In the genomic region with DNA sequence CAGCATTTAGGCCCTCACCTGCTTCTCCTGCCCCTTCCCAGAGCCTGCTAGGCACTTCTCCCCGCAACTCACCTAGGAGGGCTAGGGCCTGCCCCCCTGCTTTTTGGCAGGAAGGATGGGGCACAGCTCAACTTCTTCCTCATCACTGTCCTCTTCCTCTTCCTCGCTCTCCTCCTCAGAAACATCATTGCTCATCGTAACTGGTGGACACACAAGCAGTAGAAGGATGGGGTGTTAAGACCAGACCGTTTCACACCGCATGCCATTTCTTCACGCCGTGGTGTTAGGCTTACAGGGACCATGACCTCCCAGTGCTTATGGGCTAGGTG, we compare ENCODE assay signal across 10 cellular contexts. TPM values are rescaled to one million over a fixed set of nuclear protein-coding genes. Genes with fewer than 3 reads are reported as not detected.
DNase-seq lines count a peak whose midpoint lies in the region; FAIRE-seq and TF ChIP-seq lines count a peak whose summit lies in the region.
"Had no signal": no experiment of that assay in that cellular context is flagged by ENCODE, and none has a peak within 500 bp of the region (broad histone marks: within the 10 kb centered on the region; RNA-seq: fewer than 3 reads in every experiment).

No MANE protein-coding gene starts in this region.

- H3K27ac Mint-ChIP-seq in T-helper 1 cell treated with Interleukin-12 subunit alpha and Interleukin-12 subunit beta and Interleukin-4 antibody, amounts not matched to agents 30 μg/mL and 1 μg/mL, for 36 hours, result peak overlapping the region; percentile 27
- no peak overlapping the region for H3K27ac Mint-ChIP-seq in astrocyte (ENCODE audit: unreplicated experiment)

- peak overlapping the region; percentile 100 for H3K4me3 Mint-ChIP-seq in T-helper 1 cell treated with Interleukin-12 subunit alpha and Interleukin-12 subunit beta and Interleukin-4 antibody, amounts not matched to agents 30 μg/mL and 1 μg/mL, for 36 hours
- peak overlapping the region; percentile 96 for H3K4me3 Mint-ChIP-seq in astrocyte (ENCODE audit: unreplicated experiment)

- peaks cover 44% of the 10 kb centered on the region for H3K4me1 Mint-ChIP-seq in T-helper 1 cell treated with Interleukin-12 subunit alpha and Interleukin-12 subunit beta and Interleukin-4 antibody, amounts not matched to agents 30 μg/mL and 1 μg/mL, for 36 hours (ENCODE audit: low read depth)
- peaks cover 12% of the 10 kb centered on the region for H3K4me1 Mint-ChIP-seq in astrocyte (ENCODE audit: low read depth, unreplicated experiment)

- TF ChIP-seq CTCF in KMS-11 (conservative IDR thresholded peaks at IDR 0.05; ENCODE audit: low read depth, low read length), result no peak
- TF ChIP-seq CTCF in astrocyte (IDR thresholded peaks at IDR 0.05; ENCODE audit: insufficient read depth, low read depth, low read length), result no peak
- TF ChIP-seq CTCF in parathyroid adenoma (IDR thresholded peaks at IDR 0.05), result no peak
- no peak for TF ChIP-seq CTCF in brain microvascular endothelial cell (IDR thresholded peaks at IDR 0.05; ENCODE audit: low read depth, low read length, missing control alignments)

- H4K20me1 ChIP-seq in KMS-11 (ENCODE audit: insufficient read depth) (no peaks in the 10 kb centered on the region; the same call in 1 of the 2 replicates), astrocyte (ENCODE audit: insufficient read depth, low read length) (peaks cover 74% of the 10 kb centered on the region)

- H3K4me3 ChIP-seq in KMS-11 (IDR thresholded peaks at IDR 0.05; ENCODE audit: insufficient read depth, low read depth, low read length), result no peak overlapping the region
- no peak overlapping the region for H3K4me3 ChIP-seq in astrocyte (ENCODE audit: insufficient read depth, low read depth, low read length)
- no peak overlapping the region for H3K4me3 ChIP-seq in parathyroid adenoma (ENCODE audit: low read depth, low read length)
- H3K4me3 ChIP-seq in brain microvascular endothelial cell (ENCODE audit: low read depth, low read length), result no peak overlapping the region

- H3K79me2 ChIP-seq in KMS-11 (ENCODE audit: insufficient read depth, low read depth), result no peaks in the 10 kb centered on the region
- peaks cover 19% of the 10 kb centered on the region for H3K79me2 ChIP-seq in astrocyte (ENCODE audit: insufficient read depth, low read length)
- H3K79me2 ChIP-seq in parathyroid adenoma, result no peaks in the 10 kb centered on the region

- H3K27me3 ChIP-seq in KMS-11 (ENCODE audit: insufficient read depth, low read depth) (no peaks in the 10 kb centered on the region), astrocyte (ENCODE audit: insufficient read depth, low read length) (peaks cover 27% of the 10 kb centered on the region), parathyroid adenoma (ENCODE audit: control insufficient read depth, insufficient read depth, low read length) (no peaks in the 10 kb centered on the region), brain microvascular endothelial cell (replicated peaks) (peaks cover 5% of the 10 kb centered on the region)
- H3K27me3 ChIP-seq: MG63 had no signal

- FAIRE-seq in astrocyte (lab: Jason Lieb, UNC), result no peak

- H3K36me3 ChIP-seq in KMS-11 (ENCODE audit: insufficient read depth) (no peaks in the 10 kb centered on the region), astrocyte (ENCODE audit: insufficient read depth, low read length) (peaks cover 21% of the 10 kb centered on the region), parathyroid adenoma (ENCODE audit: control insufficient read depth, insufficient read depth, low read length) (no peaks in the 10 kb centered on the region), brain microvascular endothelial cell (replicated peaks) (peaks cover 28% of the 10 kb centered on the region)

- H3K27me3 Mint-ChIP-seq in T-helper 1 cell treated with Interleukin-12 subunit alpha and Interleukin-12 subunit beta and Interleukin-4 antibody, amounts not matched to agents 30 μg/mL and 1 μg/mL, for 36 hours (ENCODE audit: low read depth), result peaks cover 28% of the 10 kb centered on the region
- H3K27me3 Mint-ChIP-seq in astrocyte (ENCODE audit: low read depth, unreplicated experiment), result peaks cover 19% of the 10 kb centered on the region

- no peaks in the 10 kb centered on the region for H3K9me3 Mint-ChIP-seq in T-helper 1 cell treated with Interleukin-12 subunit alpha and Interleukin-12 subunit beta and Interleukin-4 antibody, amounts not matched to agents 30 μg/mL and 1 μg/mL, for 36 hours
- H3K9me3 Mint-ChIP-seq in astrocyte (ENCODE audit: unreplicated experiment), result no peaks in the 10 kb centered on the region

- H2AFZ ChIP-seq in KMS-11 (ENCODE audit: low read depth), result no peak overlapping the region
- no peak overlapping the region for H2AFZ ChIP-seq in astrocyte (ENCODE audit: low read depth, low read length)
- no peak overlapping the region for H2AFZ ChIP-seq in parathyroid adenoma

- H3K27ac ChIP-seq in KMS-11 (no peak overlapping the region), astrocyte (ENCODE audit: low read depth, low read length) (no peak overlapping the region), parathyroid adenoma (no peak overlapping the region), brain microvascular endothelial cell (no peak overlapping the region)
- H3K27ac ChIP-seq: left ventricle myocardium inferior had no signal

- H3K36me3 Mint-ChIP-seq in T-helper 1 cell treated with Interleukin-12 subunit alpha and Interleukin-12 subunit beta and Interleukin-4 antibody, amounts not matched to agents 30 μg/mL and 1 μg/mL, for 36 hours (ENCODE audit: low read depth), result peaks cover 22% of the 10 kb centered on the region
- peaks cover 6% of the 10 kb centered on the region for H3K36me3 Mint-ChIP-seq in astrocyte (ENCODE audit: low read depth, unreplicated experiment)

- in situ Hi-C loops in brain microvascular endothelial cell (cut with HindIII; ENCODE audit: low pct_ligation_motif_present, low sequenced_read_pairs), result no loop called here

- H3K4me2 ChIP-seq in KMS-11 (peak overlapping the region; percentile 77; the same call in 1 of the 2 replicates), astrocyte (ENCODE audit: low read length) (peak overlapping the region; percentile 89), parathyroid adenoma (ENCODE audit: low read length) (peak overlapping the region; percentile 4)

- H3K9ac ChIP-seq in KMS-11, result no peak overlapping the region
- no peak overlapping the region for H3K9ac ChIP-seq in astrocyte (ENCODE audit: low read length)
- no peak overlapping the region for H3K9ac ChIP-seq in parathyroid adenoma

- peaks cover 37% of the 10 kb centered on the region for H3K4me1 ChIP-seq in KMS-11 (ENCODE audit: low read depth, poor library complexity, severe bottlenecking)
- peaks cover 33% of the 10 kb centered on the region for H3K4me1 ChIP-seq in astrocyte (ENCODE audit: insufficient read depth, low read length)
- peaks cover 50% of the 10 kb centered on the region for H3K4me1 ChIP-seq in parathyroid adenoma

- H3K9me3 ChIP-seq in astrocyte (ENCODE audit: insufficient read depth, low read depth, low read length) (no peaks in the 10 kb centered on the region), parathyroid adenoma (ENCODE audit: control insufficient read depth, low read length) (no peaks in the 10 kb centered on the region)
- H3K9me3 ChIP-seq: left ventricle myocardium inferior, MG63 had no signal

- DNase-seq in T-helper 1 cell, result no peak
- DNase-seq in astrocyte (ENCODE audit: low read depth), result no peak
- no peak for DNase-seq in 8988T
- DNase-seq in DMS 273 treated with DMSO at 0.1 percent for 48 hours (lab: John Stamatoyannopoulos, UW), result no peak
- DNase-seq in brain microvascular endothelial cell, result no peak

RNA-seq across cellular contexts. Expression of a gene that starts 1.6 kb away (rescaled TPM):
- total RNA-seq in astrocyte, result 36.5 and 40.7 TPM in 2 replicates

RNA-seq across cellular contexts. Expression of a gene that starts 5.7 kb away (rescaled TPM):
- total RNA-seq in astrocyte, result 0.61 TPM in 1 of 2 replicates, not detected in the other
- total RNA-seq: left ventricle myocardium inferior had no signal

RNA-seq across cellular contexts. Expression of a gene that starts 36.6 kb away (rescaled TPM):
- 106 and 119 TPM in 2 replicates for total RNA-seq in astrocyte

Comparison
In these comparisons a context has a peak if more than half of its experiments do, and no peak if none do; other contexts are left out.
1. H3K4me2 ChIP-seq: peak in every context shown above with its lines; median percentile 89 in astrocyte; 77 in KMS-11; 4 in parathyroid adenoma.